19 cellular contexts compared by ENCODE assay signal in genomic region chr2:238973038-238973772, GRCh38.
DNase-seq lines count a peak whose midpoint lies in the region; ATAC-seq, FAIRE-seq and TF ChIP-seq lines count a peak whose summit lies in the region.
"Had no signal": no experiment of that assay in that cellular context is flagged by ENCODE, and none has a peak within 500 bp of the region (broad histone marks: within the 10 kb centered on the region; RNA-seq: fewer than 3 reads in every experiment).

No MANE protein-coding gene starts in this region.

- H3K36me3 Mint-ChIP-seq in activated T-cell treated with anti-CD3 and anti-CD28 coated beads, Interleukin-2, amount 50 U/mL, for 4 hours (ENCODE audit: insufficient read depth) = no peaks in the 10 kb centered on the region
- H3K36me3 Mint-ChIP-seq: neural progenitor cell; stimulated activated memory B cell treated with anti-CD40 and anti-IgM and Interleukin-4, amounts not matched to agents 10 μg/mL and 1 μg/mL and 100 μg/mL, for 72 hours had no signal

- H3K9me1 ChIP-seq in keratinocyte (ENCODE audit: control insufficient read depth, extremely low read depth, insufficient read depth, low read length) = no peaks in the 10 kb centered on the region

- no TSS peak for BruUV-seq in mammary epithelial cell (replicated peaks; lab: Mats Ljungman, UMichigan)

- dilution Hi-C loops in mammary epithelial cell (cut with HindIII; ENCODE audit: low sequenced_read_pairs) = no loop called here
- dilution Hi-C loops in keratinocyte (cut with MboI; ENCODE audit: extremely low pct_ligation_motif_present, low sequenced_read_pairs) = no loop called here

- in situ Hi-C loops in mammary epithelial cell (cut with MboI; ENCODE audit: low sequenced_read_pairs in 2 of 2) = no loop called here

- peaks cover 21% of the 10 kb centered on the region for H3K27me3 Mint-ChIP-seq in activated T-cell treated with anti-CD3 and anti-CD28 coated beads, Interleukin-2, amount 50 U/mL, for 4 hours (ENCODE audit: low read depth)

- H3K79me2 ChIP-seq in mammary epithelial cell (ENCODE audit: insufficient read depth, low read length) = no peaks in the 10 kb centered on the region
- no peaks in the 10 kb centered on the region for H3K79me2 ChIP-seq in keratinocyte (ENCODE audit: control insufficient read depth, insufficient read depth, low read length)

- ATAC-seq in left ventricle myocardium superior = peak; percentile 40
- ATAC-seq in GM21825 (IDR thresholded peaks at IDR 0.05; ENCODE audit: unreplicated experiment) = no peak
- ATAC-seq in HG03565 (IDR thresholded peaks at IDR 0.05; ENCODE audit: unreplicated experiment) = no peak
- no peak for ATAC-seq in activated T-cell treated with anti-CD3 and anti-CD28 coated beads, Interleukin-2, amount 50 U/mL, for 4 hours
- ATAC-seq: activated naive CD4-positive, alpha-beta T cell treated with anti-CD3 and anti-CD28 coated beads, Interleukin-2, amount 50 U/mL, for 72 hours; stimulated activated memory B cell treated with anti-CD40 and anti-IgM and Interleukin-4, amounts not matched to agents 10 μg/mL and 1 μg/mL and 100 μg/mL, for 72 hours; T-helper 17 cell had no signal

- FAIRE-seq in keratinocyte (lab: Jason Lieb, UNC) = no peak

- DNase-seq in left ventricle myocardium superior (no peak), left ventricle myocardium inferior (no peak), mammary epithelial cell (no peak), keratinocyte (ENCODE audit: low read depth, low spot score) (no peak), 8988T (no peak)
- no peak for DNase-seq in activated T-cell treated with anti-CD3 and anti-CD28 coated beads, Interleukin-2, amount 50 U/mL, for 4 hours
- DNase-seq: ACHN; activated CD4-positive, alpha-beta T cell treated with anti-CD3 and anti-CD28 coated beads for 1 hour; Karpas-422; NCI-H1694; NCI-H524; Peyer's patch; right cardiac atrium; T-helper 17 cell had no signal

- peaks cover 17% of the 10 kb centered on the region for H3K9me3 Mint-ChIP-seq in activated T-cell treated with anti-CD3 and anti-CD28 coated beads, Interleukin-2, amount 50 U/mL, for 4 hours

- TF ChIP-seq CTCF in left ventricle myocardium inferior (IDR thresholded peaks at IDR 0.05; ENCODE audit: borderline replicate concordance) = no peak
- no peak for TF ChIP-seq CTCF in mammary epithelial cell (conservative IDR thresholded peaks at IDR 0.05 in 1 of 2, IDR thresholded peaks at IDR 0.05 in 1 of 2; ENCODE audit: extremely low read depth in 1 of 2, insufficient read depth in 1 of 2, low read depth in 1 of 2, low read length in 2 of 2)
- TF ChIP-seq CTCF in keratinocyte (optimal IDR thresholded peaks at IDR 0.05 in 1 of 3, IDR thresholded peaks at IDR 0.05 in 1 of 3, conservative IDR thresholded peaks at IDR 0.05 in 1 of 3; ENCODE audit: extremely low read depth in 1 of 3, insufficient read depth in 2 of 3, low read length in 3 of 3) = no peak

- H3K4me1 Mint-ChIP-seq in activated T-cell treated with anti-CD3 and anti-CD28 coated beads, Interleukin-2, amount 50 U/mL, for 4 hours (ENCODE audit: low read depth) = no peaks in the 10 kb centered on the region
- H3K4me1 Mint-ChIP-seq: stimulated activated memory B cell treated with anti-CD40 and anti-IgM and Interleukin-4, amounts not matched to agents 10 μg/mL and 1 μg/mL and 100 μg/mL, for 72 hours had no signal

- intact Hi-C loops in left ventricle myocardium superior (cut with micrococcal nuclease) = no loop called here
- intact Hi-C loops in left ventricle myocardium inferior (cut with micrococcal nuclease) = no loop called here
- intact Hi-C loops in mammary epithelial cell (cut with micrococcal nuclease) = no loop called here

- H4K20me1 ChIP-seq in mammary epithelial cell (ENCODE audit: insufficient read depth, low read length) (no peaks in the 10 kb centered on the region), keratinocyte (ENCODE audit: control insufficient read depth, extremely low read depth, insufficient read depth, low read length) (no peaks in the 10 kb centered on the region)

- 20% methylated on average over 5 of the region's 6 CpGs for WGBS in mammary epithelial cell (ENCODE audit: low coverage, missing lambda C conversion rate)

- peaks cover 52% of the 10 kb centered on the region for H3K27me3 ChIP-seq in left ventricle myocardium inferior (ENCODE audit: low read depth)
- H3K27me3 ChIP-seq in mammary epithelial cell (ENCODE audit: insufficient read depth, low read length) = no peaks in the 10 kb centered on the region
- peaks cover 7% of the 10 kb centered on the region for H3K27me3 ChIP-seq in keratinocyte (ENCODE audit: control insufficient read depth, extremely low read depth, insufficient read depth, low read length)
- H3K27me3 ChIP-seq: neural progenitor cell, Peyer's patch had no signal

- CTCF ChIA-PET in mammary epithelial cell (lab: Charles Lee; ENCODE audit: low non-redundant PET) = no interaction called here

- H3K4me1 ChIP-seq in left ventricle myocardium inferior = no peaks in the 10 kb centered on the region
- H3K4me1 ChIP-seq in mammary epithelial cell (ENCODE audit: insufficient read depth, low read length) = peaks cover 21% of the 10 kb centered on the region
- peaks cover 18% of the 10 kb centered on the region for H3K4me1 ChIP-seq in keratinocyte (ENCODE audit: control insufficient read depth, extremely low read depth, insufficient read depth, low read length)
- H3K4me1 ChIP-seq: neural progenitor cell, Peyer's patch had no signal

- H3K9ac ChIP-seq in mammary epithelial cell (ENCODE audit: insufficient read depth, low read length) = no peak overlapping the region
- H3K9ac ChIP-seq in keratinocyte (ENCODE audit: control insufficient read depth, extremely low read depth, insufficient read depth, low read length) = peak overlapping the region; percentile 4
- H3K9ac ChIP-seq: neural progenitor cell had no signal

- H3K9me3 ChIP-seq in left ventricle myocardium inferior (replicated peaks) (peaks cover 27% of the 10 kb centered on the region), mammary epithelial cell (replicated peaks; ENCODE audit: insufficient read depth, low read length) (no peaks in the 10 kb centered on the region), keratinocyte (ENCODE audit: control insufficient read depth, low read depth, low read length) (no peaks in the 10 kb centered on the region)
- H3K9me3 ChIP-seq: Peyer's patch had no signal

- H3K36me3 ChIP-seq in left ventricle myocardium inferior (no peaks in the 10 kb centered on the region), mammary epithelial cell (ENCODE audit: insufficient read depth, low read length) (no peaks in the 10 kb centered on the region), keratinocyte (ENCODE audit: control insufficient read depth in 2 of 2, extremely low read depth in 1 of 2, insufficient read depth in 2 of 2, low read length in 2 of 2) (no peaks in the 10 kb centered on the region)
- H3K36me3 ChIP-seq: neural progenitor cell, Peyer's patch had no signal

- H3K4me3 ChIP-seq in left ventricle myocardium inferior (no peak overlapping the region), mammary epithelial cell (replicated peaks in 1 of 3; ENCODE audit: insufficient read depth in 1 of 3, low read depth in 2 of 3, low read length in 3 of 3) (no peak overlapping the region), keratinocyte (ENCODE audit: control insufficient read depth in 2 of 3, extremely low read depth in 1 of 3, insufficient read depth in 2 of 3, low read depth in 1 of 3, low read length in 3 of 3) (no peak overlapping the region)
- H3K4me3 ChIP-seq: neural progenitor cell, Peyer's patch had no signal

- H3K4me2 ChIP-seq in mammary epithelial cell (ENCODE audit: insufficient read depth, low read depth, low read length) = peak overlapping the region; percentile 65
- H3K4me2 ChIP-seq in keratinocyte (ENCODE audit: control insufficient read depth, extremely low read depth, insufficient read depth, low read depth, low read length) = no peak overlapping the region
- H3K4me2 ChIP-seq: neural progenitor cell had no signal

- H3K27ac ChIP-seq in left ventricle myocardium inferior (replicated peaks) = no peak overlapping the region
- no peak overlapping the region for H3K27ac ChIP-seq in mammary epithelial cell (ENCODE audit: insufficient read depth, low read depth, low read length)
- no peak overlapping the region for H3K27ac ChIP-seq in keratinocyte (ENCODE audit: control insufficient read depth, insufficient read depth, low read length)
- H3K27ac ChIP-seq: neural progenitor cell, Peyer's patch had no signal

- H3K4me3 Mint-ChIP-seq in activated T-cell treated with anti-CD3 and anti-CD28 coated beads, Interleukin-2, amount 50 U/mL, for 4 hours = no peak overlapping the region
- H3K4me3 Mint-ChIP-seq: neural progenitor cell; stimulated activated memory B cell treated with anti-CD40 and anti-IgM and Interleukin-4, amounts not matched to agents 10 μg/mL and 1 μg/mL and 100 μg/mL, for 72 hours; T-helper 17 cell had no signal

- H2AFZ ChIP-seq in mammary epithelial cell (ENCODE audit: low read depth, low read length) (peak overlapping the region; percentile 70), keratinocyte (ENCODE audit: control insufficient read depth, low read length) (no peak overlapping the region)
- H2AFZ ChIP-seq: neural progenitor cell had no signal
